Comparison of ENCODE assay signal across 19 cellular contexts in the genomic region with DNA sequence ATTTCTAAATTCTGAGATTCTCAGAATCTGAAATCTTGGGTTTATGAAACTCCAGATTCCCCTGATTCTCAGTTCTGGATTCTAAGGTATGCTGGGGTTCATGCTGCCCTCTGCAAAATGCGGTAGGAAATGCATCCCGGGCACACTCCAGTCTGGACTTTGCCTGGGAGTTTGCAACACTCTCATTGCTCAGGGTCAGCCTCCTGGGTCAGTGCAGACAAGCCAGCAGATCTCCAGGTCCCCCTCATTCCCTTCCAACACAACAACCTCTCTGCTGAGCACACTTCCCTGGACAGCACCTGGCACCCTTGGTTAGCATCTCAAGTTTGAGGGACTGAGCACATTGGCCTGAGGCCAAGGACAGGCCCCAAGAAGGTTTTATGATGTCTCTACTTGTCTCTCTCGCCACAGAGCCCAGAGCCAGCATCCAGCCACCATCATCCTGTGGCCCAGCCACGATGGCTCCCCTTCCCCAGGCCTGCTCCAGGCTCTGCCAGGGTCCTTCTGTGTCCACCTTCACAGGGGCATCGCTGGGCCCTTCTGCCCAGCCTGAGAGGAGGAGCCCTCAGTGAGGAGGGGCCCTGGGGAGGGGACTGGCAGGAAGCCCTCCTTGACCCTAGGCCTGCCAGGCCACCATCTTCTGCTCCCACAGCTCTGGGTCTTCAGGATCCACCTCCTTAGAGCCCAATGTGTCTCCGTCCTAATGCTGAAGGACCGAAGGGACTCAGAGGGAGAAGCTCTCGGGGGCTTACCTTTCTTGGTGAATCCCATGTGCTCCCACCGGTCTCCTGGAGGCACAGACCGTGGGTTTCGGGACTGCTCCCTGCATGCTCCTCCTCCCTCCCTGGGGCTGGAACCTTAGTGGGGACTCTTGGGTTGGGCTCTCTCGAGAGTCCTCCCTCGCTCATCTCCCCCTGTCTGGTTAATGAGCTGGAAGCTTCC.
A peak's percentile ranks its signal among the peaks of the same experiment; 100 is the strongest.
DNase-seq lines count a peak whose midpoint lies in the region; ATAC-seq and TF ChIP-seq lines count a peak whose summit lies in the region.
"Had no signal": no experiment of that assay in that cellular context is flagged by ENCODE, and none has a peak within 500 bp of the region (broad histone marks: within the 10 kb centered on the region; RNA-seq: fewer than 3 reads in every experiment).

No MANE protein-coding gene starts in this region.

- TF ChIP-seq CTCF in GM13976 (IDR thresholded peaks at IDR 0.05; ENCODE audit: borderline replicate concordance, control extremely low read depth, extremely low read depth, insufficient read depth, missing control alignments) (no peak), prostate gland (IDR thresholded peaks at IDR 0.05) (no peak)

- ATAC-seq in left lobe of liver (peak; percentile 97), HG02678 (IDR thresholded peaks at IDR 0.05; ENCODE audit: unreplicated experiment) (no peak)

- intact Hi-C loops in prostate gland (cut with DNase I) = no loop called here

- DNase-seq in GM13976 (ENCODE audit: low spot score) (peak; percentile 15), RPMI7951 (ENCODE audit: low read depth) (peak; percentile 19), left lobe of liver (ENCODE audit: low spot score) (peak; percentile 56), prostate gland (ENCODE audit: low spot score) (peak; percentile 2), MV-4-11 (lab: John Stamatoyannopoulos, UW) (no peak), NCI-H2081 (lab: John Stamatoyannopoulos, UW) (no peak)
- DNase-seq: CD8-positive, alpha-beta memory T cell; GF-D8; GM23248; Kasumi-1; NCI-H1417; NCI-H2029 treated with DMSO at 0.1 percent for 48 hours; NCI-H226; NCI-H526; OCI-M1; SJCRH30 had no signal

- in situ Hi-C loops in GM13976 (cut with MboI; ENCODE audit: low sequenced_read_pairs, unreplicated experiment) = no loop called here

- H3K9me3 ChIP-seq in prostate gland = no peaks in the 10 kb centered on the region
- H3K9me3 ChIP-seq: BLaER1, SJCRH30 had no signal

- no peak overlapping the region for H3K27ac ChIP-seq in prostate gland
- H3K27ac ChIP-seq: BLaER1, GM23248, RWPE1, SJCRH30 had no signal

- H3K36me3 ChIP-seq in prostate gland = no peaks in the 10 kb centered on the region
- H3K36me3 ChIP-seq: BLaER1, SJCRH30 had no signal

- 78% methylated on average over 13 of the region's 13 CpGs for WGBS in prostate gland

- no peak overlapping the region for H3K4me3 ChIP-seq in prostate gland
- H3K4me3 ChIP-seq: BLaER1, GM23248, SJCRH30 had no signal

- no peak for TF ChIP-seq POLR2A in prostate gland (IDR thresholded peaks at IDR 0.05)

- no peaks in the 10 kb centered on the region for H3K27me3 ChIP-seq in prostate gland (replicated peaks; ENCODE audit: insufficient read depth)
- H3K27me3 ChIP-seq: BLaER1 had no signal

- H3K4me1 ChIP-seq in prostate gland (replicated peaks) = no peaks in the 10 kb centered on the region
- H3K4me1 ChIP-seq: BLaER1, SJCRH30 had no signal

Comparison
In these comparisons a context has a peak if more than half of its experiments do, and no peak if none do; other contexts are left out.
1. DNase-seq: peak in GM13976 (single experiment), RPMI7951 (single experiment), left lobe of liver (single experiment) and prostate gland (single experiment); none in MV-4-11 (single experiment) and NCI-H2081 (0 of 2).